ENCODE assay signal across 1 cellular context in the genomic region with DNA sequence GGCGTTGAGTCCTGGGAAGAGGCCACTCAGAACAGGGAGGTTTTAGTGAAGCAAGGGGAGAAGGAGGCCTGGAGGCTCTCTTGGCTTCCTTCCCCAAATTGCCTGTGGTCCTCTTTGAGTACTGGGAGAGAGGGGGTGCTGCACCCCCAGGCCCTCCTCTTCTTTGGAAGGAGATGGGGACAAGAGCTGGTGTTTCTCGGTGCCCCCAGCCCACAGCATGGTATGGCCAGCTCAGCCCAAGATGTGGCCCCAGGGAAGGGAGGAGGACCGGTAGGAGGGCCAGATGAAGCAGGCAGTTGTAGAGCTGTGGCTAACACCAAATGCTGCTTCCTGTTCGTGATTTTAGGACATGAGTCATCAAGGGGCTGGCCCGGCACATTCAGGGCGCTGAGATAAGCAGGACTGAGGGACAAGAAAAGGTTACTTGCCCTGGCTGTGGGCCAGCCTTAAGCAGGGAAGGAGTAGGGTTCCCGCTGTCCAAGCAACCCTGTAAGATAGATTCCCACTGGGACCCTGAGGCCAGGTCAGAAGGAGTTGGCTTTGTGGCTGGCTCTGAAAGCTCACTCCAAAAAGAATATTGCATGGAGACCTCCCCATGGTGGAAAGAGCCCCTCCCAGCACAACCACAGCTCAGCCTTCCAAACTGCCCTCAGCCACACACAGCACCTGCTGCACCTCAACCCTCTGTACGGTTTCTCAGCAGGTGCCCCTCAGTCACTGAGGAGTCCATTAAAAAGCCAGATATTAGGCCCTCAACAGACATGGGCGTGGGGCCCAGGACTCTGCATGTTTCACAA.
A peak's percentile ranks its signal among the peaks of the same experiment; 100 is the strongest.
TF ChIP-seq lines count a peak whose summit lies in the region.

No MANE protein-coding gene starts in this region.

TF ChIP-seq in K562, 482 proteins besides CTCF, POLR2A, EP300 and RAD21 (continued from another document and continues in another):
- TF ChIP-seq, protein P1, sequence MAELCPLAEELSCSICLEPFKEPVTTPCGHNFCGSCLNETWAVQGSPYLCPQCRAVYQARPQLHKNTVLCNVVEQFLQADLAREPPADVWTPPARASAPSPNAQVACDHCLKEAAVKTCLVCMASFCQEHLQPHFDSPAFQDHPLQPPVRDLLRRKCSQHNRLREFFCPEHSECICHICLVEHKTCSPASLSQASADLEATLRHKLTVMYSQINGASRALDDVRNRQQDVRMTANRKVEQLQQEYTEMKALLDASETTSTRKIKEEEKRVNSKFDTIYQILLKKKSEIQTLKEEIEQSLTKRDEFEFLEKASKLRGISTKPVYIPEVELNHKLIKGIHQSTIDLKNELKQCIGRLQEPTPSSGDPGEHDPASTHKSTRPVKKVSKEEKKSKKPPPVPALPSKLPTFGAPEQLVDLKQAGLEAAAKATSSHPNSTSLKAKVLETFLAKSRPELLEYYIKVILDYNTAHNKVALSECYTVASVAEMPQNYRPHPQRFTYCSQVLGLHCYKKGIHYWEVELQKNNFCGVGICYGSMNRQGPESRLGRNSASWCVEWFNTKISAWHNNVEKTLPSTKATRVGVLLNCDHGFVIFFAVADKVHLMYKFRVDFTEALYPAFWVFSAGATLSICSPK (IDR thresholded peaks at IDR 0.05; ENCODE audit: borderline replicate concordance): no peak
- no peak for TF ChIP-seq ZNF184 (CRISPR knock-in tag; IDR thresholded peaks at IDR 0.05)
- no peak for TF ChIP-seq ZNF140 (CRISPR knock-in tag; IDR thresholded peaks at IDR 0.05)
- no peak; the same call in 1 of the 2 replicates for TF ChIP-seq MTA1 (IDR thresholded peaks at IDR 0.05; ENCODE audit: borderline replicate concordance)
- TF ChIP-seq NRF1 (conservative IDR thresholded peaks at IDR 0.05 in 1 of 2, IDR thresholded peaks at IDR 0.05 in 1 of 2): peak; percentile 32 to 57; a peak in 3 of 4 replicates
- TF ChIP-seq, protein P2, sequence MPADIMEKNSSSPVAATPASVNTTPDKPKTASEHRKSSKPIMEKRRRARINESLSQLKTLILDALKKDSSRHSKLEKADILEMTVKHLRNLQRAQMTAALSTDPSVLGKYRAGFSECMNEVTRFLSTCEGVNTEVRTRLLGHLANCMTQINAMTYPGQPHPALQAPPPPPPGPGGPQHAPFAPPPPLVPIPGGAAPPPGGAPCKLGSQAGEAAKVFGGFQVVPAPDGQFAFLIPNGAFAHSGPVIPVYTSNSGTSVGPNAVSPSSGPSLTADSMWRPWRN (IDR thresholded peaks at IDR 0.05; ENCODE audit: low read depth): peak; percentile 63; the same call in 1 of the 2 replicates
- TF ChIP-seq POU5F1 (IDR thresholded peaks at IDR 0.05; ENCODE audit: borderline replicate concordance, low read depth, low read length, partially characterized antibody): no peak
- TF ChIP-seq ILF3 (IDR thresholded peaks at IDR 0.05; ENCODE audit: borderline replicate concordance): no peak
- peak; percentile 90 for TF ChIP-seq CBFA2T2 (conservative IDR thresholded peaks at IDR 0.05)
- no peak for TF ChIP-seq STAG1 (CRISPR knock-in tag; IDR thresholded peaks at IDR 0.05; ENCODE audit: borderline replicate concordance)
- TF ChIP-seq TAF7 (tag; IDR thresholded peaks at IDR 0.05): no peak
- TF ChIP-seq, protein P3, sequence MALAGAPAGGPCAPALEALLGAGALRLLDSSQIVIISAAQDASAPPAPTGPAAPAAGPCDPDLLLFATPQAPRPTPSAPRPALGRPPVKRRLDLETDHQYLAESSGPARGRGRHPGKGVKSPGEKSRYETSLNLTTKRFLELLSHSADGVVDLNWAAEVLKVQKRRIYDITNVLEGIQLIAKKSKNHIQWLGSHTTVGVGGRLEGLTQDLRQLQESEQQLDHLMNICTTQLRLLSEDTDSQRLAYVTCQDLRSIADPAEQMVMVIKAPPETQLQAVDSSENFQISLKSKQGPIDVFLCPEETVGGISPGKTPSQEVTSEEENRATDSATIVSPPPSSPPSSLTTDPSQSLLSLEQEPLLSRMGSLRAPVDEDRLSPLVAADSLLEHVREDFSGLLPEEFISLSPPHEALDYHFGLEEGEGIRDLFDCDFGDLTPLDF (CRISPR knock-in tag; IDR thresholded peaks at IDR 0.05): no peak; the same call in 1 of the 2 replicates
- peak; percentile 98 for TF ChIP-seq PHF21A (IDR thresholded peaks at IDR 0.05; ENCODE audit: borderline replicate concordance, low read depth)
- peak; percentile 37 for TF ChIP-seq RB1 (IDR thresholded peaks at IDR 0.05; ENCODE audit: low read depth)
- TF ChIP-seq, protein P4, sequence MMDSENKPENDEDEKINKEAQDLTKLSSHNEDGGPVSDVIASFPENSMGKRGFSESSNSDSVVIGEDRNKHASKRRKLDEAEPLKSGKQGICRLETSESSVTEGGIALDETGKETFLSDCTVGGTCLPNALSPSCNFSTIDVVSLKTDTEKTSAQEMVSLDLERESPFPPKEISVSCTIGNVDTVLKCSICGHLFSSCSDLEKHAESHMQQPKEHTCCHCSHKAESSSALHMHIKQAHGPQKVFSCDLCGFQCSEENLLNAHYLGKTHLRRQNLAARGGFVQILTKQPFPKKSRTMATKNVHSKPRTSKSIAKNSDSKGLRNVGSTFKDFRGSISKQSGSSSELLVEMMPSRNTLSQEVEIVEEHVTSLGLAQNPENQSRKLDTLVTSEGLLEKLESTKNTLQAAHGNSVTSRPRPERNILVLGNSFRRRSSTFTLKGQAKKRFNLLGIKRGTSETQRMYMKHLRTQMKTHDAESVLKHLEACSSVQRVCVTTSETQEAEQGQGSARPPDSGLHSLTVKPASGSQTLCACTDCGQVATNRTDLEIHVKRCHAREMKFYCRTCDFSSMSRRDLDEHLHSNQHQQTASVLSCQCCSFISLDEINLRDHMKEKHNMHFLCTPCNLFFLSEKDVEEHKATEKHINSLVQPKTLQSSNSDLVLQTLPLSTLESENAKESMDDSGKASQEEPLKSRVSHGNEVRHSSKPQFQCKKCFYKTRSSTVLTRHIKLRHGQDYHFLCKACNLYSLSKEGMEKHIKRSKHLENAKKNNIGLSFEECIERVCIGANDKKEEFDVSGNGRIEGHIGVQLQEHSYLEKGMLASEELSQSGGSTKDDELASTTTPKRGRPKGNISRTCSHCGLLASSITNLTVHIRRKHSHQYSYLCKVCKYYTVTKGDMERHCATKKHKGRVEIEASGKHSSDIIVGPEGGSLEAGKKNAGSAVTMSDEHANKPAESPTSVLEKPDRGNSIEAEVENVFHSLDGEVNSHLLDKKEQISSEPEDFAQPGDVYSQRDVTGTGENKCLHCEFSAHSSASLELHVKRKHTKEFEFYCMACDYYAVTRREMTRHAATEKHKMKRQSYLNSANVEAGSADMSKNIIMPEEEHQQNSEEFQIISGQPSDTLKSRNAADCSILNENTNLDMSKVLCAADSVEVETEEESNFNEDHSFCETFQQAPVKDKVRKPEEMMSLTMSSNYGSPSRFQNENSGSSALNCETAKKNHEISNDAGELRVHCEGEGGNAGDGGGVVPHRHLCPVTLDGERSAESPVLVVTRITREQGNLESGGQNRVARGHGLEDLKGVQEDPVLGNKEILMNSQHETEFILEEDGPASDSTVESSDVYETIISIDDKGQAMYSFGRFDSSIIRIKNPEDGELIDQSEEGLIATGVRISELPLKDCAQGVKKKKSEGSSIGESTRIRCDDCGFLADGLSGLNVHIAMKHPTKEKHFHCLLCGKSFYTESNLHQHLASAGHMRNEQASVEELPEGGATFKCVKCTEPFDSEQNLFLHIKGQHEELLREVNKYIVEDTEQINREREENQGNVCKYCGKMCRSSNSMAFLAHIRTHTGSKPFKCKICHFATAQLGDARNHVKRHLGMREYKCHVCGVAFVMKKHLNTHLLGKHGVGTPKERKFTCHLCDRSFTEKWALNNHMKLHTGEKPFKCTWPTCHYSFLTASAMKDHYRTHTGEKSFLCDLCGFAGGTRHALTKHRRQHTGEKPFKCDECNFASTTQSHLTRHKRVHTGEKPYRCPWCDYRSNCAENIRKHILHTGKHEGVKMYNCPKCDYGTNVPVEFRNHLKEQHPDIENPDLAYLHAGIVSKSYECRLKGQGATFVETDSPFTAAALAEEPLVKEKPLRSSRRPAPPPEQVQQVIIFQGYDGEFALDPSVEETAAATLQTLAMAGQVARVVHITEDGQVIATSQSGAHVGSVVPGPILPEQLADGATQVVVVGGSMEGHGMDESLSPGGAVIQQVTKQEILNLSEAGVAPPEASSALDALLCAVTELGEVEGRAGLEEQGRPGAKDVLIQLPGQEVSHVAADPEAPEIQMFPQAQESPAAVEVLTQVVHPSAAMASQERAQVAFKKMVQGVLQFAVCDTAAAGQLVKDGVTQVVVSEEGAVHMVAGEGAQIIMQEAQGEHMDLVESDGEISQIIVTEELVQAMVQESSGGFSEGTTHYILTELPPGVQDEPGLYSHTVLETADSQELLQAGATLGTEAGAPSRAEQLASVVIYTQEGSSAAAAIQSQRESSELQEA (IDR thresholded peaks at IDR 0.05; ENCODE audit: low read depth): no peak
- TF ChIP-seq, protein P5, sequence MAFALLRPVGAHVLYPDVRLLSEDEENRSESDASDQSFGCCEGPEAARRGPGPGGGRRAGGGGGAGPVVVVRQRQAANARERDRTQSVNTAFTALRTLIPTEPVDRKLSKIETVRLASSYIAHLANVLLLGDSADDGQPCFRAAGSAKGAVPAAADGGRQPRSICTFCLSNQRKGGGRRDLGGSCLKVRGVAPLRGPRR (CRISPR knock-in tag; IDR thresholded peaks at IDR 0.05): no peak
- TF ChIP-seq NCOR1 (IDR thresholded peaks at IDR 0.05): peak; percentile 90
- TF ChIP-seq CBX2 (IDR thresholded peaks at IDR 0.05; ENCODE audit: insufficient read depth, low read length, poor library complexity, severe bottlenecking): no peak
- TF ChIP-seq ZNF232 (CRISPR knock-in tag; IDR thresholded peaks at IDR 0.05): peak; percentile 12; the same call in 1 of the 2 replicates
- TF ChIP-seq, protein P6, sequence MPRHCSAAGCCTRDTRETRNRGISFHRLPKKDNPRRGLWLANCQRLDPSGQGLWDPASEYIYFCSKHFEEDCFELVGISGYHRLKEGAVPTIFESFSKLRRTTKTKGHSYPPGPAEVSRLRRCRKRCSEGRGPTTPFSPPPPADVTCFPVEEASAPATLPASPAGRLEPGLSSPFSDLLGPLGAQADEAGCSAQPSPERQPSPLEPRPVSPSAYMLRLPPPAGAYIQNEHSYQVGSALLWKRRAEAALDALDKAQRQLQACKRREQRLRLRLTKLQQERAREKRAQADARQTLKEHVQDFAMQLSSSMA (CRISPR knock-in tag; IDR thresholded peaks at IDR 0.05): no peak
- TF ChIP-seq, protein P7, sequence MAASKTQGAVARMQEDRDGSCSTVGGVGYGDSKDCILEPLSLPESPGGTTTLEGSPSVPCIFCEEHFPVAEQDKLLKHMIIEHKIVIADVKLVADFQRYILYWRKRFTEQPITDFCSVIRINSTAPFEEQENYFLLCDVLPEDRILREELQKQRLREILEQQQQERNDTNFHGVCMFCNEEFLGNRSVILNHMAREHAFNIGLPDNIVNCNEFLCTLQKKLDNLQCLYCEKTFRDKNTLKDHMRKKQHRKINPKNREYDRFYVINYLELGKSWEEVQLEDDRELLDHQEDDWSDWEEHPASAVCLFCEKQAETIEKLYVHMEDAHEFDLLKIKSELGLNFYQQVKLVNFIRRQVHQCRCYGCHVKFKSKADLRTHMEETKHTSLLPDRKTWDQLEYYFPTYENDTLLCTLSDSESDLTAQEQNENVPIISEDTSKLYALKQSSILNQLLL (CRISPR knock-in tag; IDR thresholded peaks at IDR 0.05; ENCODE audit: borderline replicate concordance): no peak
- peak; percentile 99 for TF ChIP-seq SMARCA4 (IDR thresholded peaks at IDR 0.05)
- TF ChIP-seq ZNF217 (CRISPR knock-in tag; IDR thresholded peaks at IDR 0.05): 0 out of 2 replicates have a peak, but pooled peaks have one; percentile 37
- no peak; the same call in 1 of the 2 replicates for TF ChIP-seq PHB2 (IDR thresholded peaks at IDR 0.05; ENCODE audit: low read depth)
- TF ChIP-seq MECOM (CRISPR knock-in tag; IDR thresholded peaks at IDR 0.05): no peak
- peak; percentile 100 for TF ChIP-seq ZNF134 (CRISPR knock-in tag; conservative IDR thresholded peaks at IDR 0.05)
- 0 out of 2 replicates have a peak, but pooled peaks have one; percentile 27 for TF ChIP-seq ELF4 (CRISPR knock-in tag; IDR thresholded peaks at IDR 0.05)
- no peak for TF ChIP-seq TEAD2 (tag; IDR thresholded peaks at IDR 0.05)
- TF ChIP-seq, protein P8, sequence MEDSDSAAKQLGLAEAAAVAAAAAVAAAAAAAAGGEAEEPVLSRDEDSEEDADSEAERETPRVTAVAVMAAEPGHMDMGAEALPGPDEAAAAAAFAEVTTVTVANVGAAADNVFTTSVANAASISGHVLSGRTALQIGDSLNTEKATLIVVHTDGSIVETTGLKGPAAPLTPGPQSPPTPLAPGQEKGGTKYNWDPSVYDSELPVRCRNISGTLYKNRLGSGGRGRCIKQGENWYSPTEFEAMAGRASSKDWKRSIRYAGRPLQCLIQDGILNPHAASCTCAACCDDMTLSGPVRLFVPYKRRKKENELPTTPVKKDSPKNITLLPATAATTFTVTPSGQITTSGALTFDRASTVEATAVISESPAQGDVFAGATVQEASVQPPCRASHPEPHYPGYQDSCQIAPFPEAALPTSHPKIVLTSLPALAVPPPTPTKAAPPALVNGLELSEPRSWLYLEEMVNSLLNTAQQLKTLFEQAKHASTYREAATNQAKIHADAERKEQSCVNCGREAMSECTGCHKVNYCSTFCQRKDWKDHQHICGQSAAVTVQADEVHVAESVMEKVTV (CRISPR knock-in tag; IDR thresholded peaks at IDR 0.05): no peak
- no peak for TF ChIP-seq ZNF77 (CRISPR knock-in tag; IDR thresholded peaks at IDR 0.05)
- no peak for TF ChIP-seq XRCC3 (IDR thresholded peaks at IDR 0.05)
- TF ChIP-seq, protein P9, sequence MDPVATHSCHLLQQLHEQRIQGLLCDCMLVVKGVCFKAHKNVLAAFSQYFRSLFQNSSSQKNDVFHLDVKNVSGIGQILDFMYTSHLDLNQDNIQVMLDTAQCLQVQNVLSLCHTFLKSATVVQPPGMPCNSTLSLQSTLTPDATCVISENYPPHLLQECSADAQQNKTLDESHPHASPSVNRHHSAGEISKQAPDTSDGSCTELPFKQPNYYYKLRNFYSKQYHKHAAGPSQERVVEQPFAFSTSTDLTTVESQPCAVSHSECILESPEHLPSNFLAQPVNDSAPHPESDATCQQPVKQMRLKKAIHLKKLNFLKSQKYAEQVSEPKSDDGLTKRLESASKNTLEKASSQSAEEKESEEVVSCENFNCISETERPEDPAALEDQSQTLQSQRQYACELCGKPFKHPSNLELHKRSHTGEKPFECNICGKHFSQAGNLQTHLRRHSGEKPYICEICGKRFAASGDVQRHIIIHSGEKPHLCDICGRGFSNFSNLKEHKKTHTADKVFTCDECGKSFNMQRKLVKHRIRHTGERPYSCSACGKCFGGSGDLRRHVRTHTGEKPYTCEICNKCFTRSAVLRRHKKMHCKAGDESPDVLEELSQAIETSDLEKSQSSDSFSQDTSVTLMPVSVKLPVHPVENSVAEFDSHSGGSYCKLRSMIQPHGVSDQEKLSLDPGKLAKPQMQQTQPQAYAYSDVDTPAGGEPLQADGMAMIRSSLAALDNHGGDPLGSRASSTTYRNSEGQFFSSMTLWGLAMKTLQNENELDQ (CRISPR knock-in tag; IDR thresholded peaks at IDR 0.05; ENCODE audit: borderline replicate concordance): no peak
- TF ChIP-seq ZNF431 (CRISPR knock-in tag; IDR thresholded peaks at IDR 0.05): no peak
- no peak for TF ChIP-seq CBX5 (IDR thresholded peaks at IDR 0.05; ENCODE audit: borderline replicate concordance, low read depth)
- TF ChIP-seq DDX20 (tag; IDR thresholded peaks at IDR 0.05; ENCODE audit: low read depth): no peak
- no peak for TF ChIP-seq SMAD3 (CRISPR knock-in tag; conservative IDR thresholded peaks at IDR 0.05)
- TF ChIP-seq, protein P10, sequence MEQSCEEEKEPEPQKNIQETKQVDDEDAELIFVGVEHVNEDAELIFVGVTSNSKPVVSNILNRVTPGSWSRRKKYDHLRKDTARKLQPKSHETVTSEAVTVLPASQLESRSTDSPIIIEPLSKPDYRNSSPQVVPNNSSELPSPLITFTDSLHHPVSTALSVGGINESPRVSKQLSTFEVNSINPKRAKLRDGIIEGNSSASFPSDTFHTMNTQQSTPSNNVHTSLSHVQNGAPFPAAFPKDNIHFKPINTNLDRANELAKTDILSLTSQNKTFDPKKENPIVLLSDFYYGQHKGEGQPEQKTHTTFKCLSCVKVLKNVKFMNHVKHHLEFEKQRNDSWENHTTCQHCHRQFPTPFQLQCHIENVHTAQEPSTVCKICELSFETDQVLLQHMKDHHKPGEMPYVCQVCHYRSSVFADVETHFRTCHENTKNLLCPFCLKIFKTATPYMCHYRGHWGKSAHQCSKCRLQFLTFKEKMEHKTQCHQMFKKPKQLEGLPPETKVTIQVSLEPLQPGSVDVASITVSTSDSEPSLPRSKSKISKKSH (CRISPR knock-in tag; IDR thresholded peaks at IDR 0.05): no peak
